ENCODE assay signal across 1 cellular context in genomic region chr14:24231263-24232120, GRCh38.
TF ChIP-seq lines count a peak whose summit lies in the region.

No MANE protein-coding gene starts in this region.

TF ChIP-seq in K562, 482 proteins besides CTCF, POLR2A, EP300 and RAD21:
- TF ChIP-seq NFYB (IDR thresholded peaks at IDR 0.05; ENCODE audit: extremely low read depth, insufficient read length) (no peak), FOXK2 (conservative IDR thresholded peaks at IDR 0.05 in 1 of 2, IDR thresholded peaks at IDR 0.05 in 1 of 2; ENCODE audit: low read depth in 2 of 2) (no peak), SMAD1 (IDR thresholded peaks at IDR 0.05; ENCODE audit: low read depth, low read length, partially characterized antibody) (no peak), ARHGAP35 (IDR thresholded peaks at IDR 0.05; ENCODE audit: partially characterized antibody) (no peak), FOXP4 (CRISPR knock-in tag; IDR thresholded peaks at IDR 0.05; ENCODE audit: borderline replicate concordance) (no peak), ZNF316 (IDR thresholded peaks at IDR 0.05) (0 out of 2 replicates have a peak, but pooled peaks have one; percentile 14), ZBTB7A (IDR thresholded peaks at IDR 0.05; ENCODE audit: borderline replicate concordance, control insufficient read depth, low read depth, low read length) (peak; percentile 34; the same call in 1 of the 2 replicates), POLR2B (IDR thresholded peaks at IDR 0.05; ENCODE audit: low read depth, partially characterized antibody) (no peak), GATA2 (CRISPR knock-in tag; IDR thresholded peaks at IDR 0.05) (no peak), SAP30 (IDR thresholded peaks at IDR 0.05; ENCODE audit: borderline replicate concordance, insufficient read depth, low read depth, low read length, poor library complexity, severe bottlenecking) (no peak), TBP (optimal IDR thresholded peaks at IDR 0.05; ENCODE audit: low read depth, low read length) (peak; percentile 5), MCM2 (IDR thresholded peaks at IDR 0.05; ENCODE audit: low read depth) (no peak), ZKSCAN1 (IDR thresholded peaks at IDR 0.05; ENCODE audit: low read depth, low read length) (no peak), RBM25 (IDR thresholded peaks at IDR 0.05; ENCODE audit: low read depth, low read length, severe bottlenecking) (no peak), DNMT1 (IDR thresholded peaks at IDR 0.05) (no peak), PTBP1 (IDR thresholded peaks at IDR 0.05; ENCODE audit: low read depth, low read length) (no peak), TCFL5 (CRISPR knock-in tag; conservative IDR thresholded peaks at IDR 0.05) (no peak), CEBPG (CRISPR knock-in tag; IDR thresholded peaks at IDR 0.05) (no peak), CEBPG (tag; conservative IDR thresholded peaks at IDR 0.05 in 1 of 2, IDR thresholded peaks at IDR 0.05 in 1 of 2) (no peak), CAMTA2 (CRISPR knock-in tag; conservative IDR thresholded peaks at IDR 0.05) (no peak), PRDM10 (IDR thresholded peaks at IDR 0.05; ENCODE audit: partially characterized antibody) (peak; percentile 86), HDAC6 (IDR thresholded peaks at IDR 0.05; ENCODE audit: low read depth, low read length) (no peak), ARID2 (IDR thresholded peaks at IDR 0.05) (no peak)
- TF ChIP-seq, protein P1, sequence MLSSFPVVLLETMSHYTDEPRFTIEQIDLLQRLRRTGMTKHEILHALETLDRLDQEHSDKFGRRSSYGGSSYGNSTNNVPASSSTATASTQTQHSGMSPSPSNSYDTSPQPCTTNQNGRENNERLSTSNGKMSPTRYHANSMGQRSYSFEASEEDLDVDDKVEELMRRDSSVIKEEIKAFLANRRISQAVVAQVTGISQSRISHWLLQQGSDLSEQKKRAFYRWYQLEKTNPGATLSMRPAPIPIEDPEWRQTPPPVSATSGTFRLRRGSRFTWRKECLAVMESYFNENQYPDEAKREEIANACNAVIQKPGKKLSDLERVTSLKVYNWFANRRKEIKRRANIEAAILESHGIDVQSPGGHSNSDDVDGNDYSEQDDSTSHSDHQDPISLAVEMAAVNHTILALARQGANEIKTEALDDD (IDR thresholded peaks at IDR 0.05): peak; percentile 52
- TF ChIP-seq, protein P2, sequence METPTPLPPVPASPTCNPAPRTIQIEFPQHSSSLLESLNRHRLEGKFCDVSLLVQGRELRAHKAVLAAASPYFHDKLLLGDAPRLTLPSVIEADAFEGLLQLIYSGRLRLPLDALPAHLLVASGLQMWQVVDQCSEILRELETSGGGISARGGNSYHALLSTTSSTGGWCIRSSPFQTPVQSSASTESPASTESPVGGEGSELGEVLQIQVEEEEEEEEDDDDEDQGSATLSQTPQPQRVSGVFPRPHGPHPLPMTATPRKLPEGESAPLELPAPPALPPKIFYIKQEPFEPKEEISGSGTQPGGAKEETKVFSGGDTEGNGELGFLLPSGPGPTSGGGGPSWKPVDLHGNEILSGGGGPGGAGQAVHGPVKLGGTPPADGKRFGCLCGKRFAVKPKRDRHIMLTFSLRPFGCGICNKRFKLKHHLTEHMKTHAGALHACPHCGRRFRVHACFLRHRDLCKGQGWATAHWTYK (CRISPR knock-in tag; IDR thresholded peaks at IDR 0.05): no peak
- TF ChIP-seq, protein P3, sequence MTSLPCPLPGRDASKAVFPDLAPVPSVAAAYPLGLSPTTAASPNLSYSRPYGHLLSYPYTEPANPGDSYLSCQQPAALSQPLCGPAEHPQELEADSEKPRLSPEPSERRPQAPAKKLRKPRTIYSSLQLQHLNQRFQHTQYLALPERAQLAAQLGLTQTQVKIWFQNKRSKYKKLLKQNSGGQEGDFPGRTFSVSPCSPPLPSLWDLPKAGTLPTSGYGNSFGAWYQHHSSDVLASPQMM (CRISPR knock-in tag; IDR thresholded peaks at IDR 0.05): no peak
- TF ChIP-seq, protein P4, sequence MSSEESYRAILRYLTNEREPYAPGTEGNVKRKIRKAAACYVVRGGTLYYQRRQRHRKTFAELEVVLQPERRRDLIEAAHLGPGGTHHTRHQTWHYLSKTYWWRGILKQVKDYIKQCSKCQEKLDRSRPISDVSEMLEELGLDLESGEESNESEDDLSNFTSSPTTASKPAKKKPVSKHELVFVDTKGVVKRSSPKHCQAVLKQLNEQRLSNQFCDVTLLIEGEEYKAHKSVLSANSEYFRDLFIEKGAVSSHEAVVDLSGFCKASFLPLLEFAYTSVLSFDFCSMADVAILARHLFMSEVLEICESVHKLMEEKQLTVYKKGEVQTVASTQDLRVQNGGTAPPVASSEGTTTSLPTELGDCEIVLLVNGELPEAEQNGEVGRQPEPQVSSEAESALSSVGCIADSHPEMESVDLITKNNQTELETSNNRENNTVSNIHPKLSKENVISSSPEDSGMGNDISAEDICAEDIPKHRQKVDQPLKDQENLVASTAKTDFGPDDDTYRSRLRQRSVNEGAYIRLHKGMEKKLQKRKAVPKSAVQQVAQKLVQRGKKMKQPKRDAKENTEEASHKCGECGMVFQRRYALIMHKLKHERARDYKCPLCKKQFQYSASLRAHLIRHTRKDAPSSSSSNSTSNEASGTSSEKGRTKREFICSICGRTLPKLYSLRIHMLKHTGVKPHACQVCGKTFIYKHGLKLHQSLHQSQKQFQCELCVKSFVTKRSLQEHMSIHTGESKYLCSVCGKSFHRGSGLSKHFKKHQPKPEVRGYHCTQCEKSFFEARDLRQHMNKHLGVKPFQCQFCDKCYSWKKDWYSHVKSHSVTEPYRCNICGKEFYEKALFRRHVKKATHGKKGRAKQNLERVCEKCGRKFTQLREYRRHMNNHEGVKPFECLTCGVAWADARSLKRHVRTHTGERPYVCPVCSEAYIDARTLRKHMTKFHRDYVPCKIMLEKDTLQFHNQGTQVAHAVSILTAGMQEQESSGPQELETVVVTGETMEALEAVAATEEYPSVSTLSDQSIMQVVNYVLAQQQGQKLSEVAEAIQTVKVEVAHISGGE (CRISPR knock-in tag; IDR thresholded peaks at IDR 0.05): no peak
